In genomic region chr1:246428542-246429308, GRCh38 we compare ENCODE assay signal across 10 cellular contexts.
A peak's percentile ranks its signal among the peaks of the same experiment; 100 is the strongest.
DNase-seq lines count a peak whose midpoint lies in the region; ATAC-seq and TF ChIP-seq lines count a peak whose summit lies in the region.
"Had no signal": no experiment of that assay in that cellular context is flagged by ENCODE, and none has a peak within 500 bp of the region (broad histone marks: within the 10 kb centered on the region; RNA-seq: fewer than 3 reads in every experiment).

No MANE protein-coding gene starts in this region.

- no peak overlapping the region for H3K27ac ChIP-seq in suprapubic skin
- H3K27ac ChIP-seq: tibial nerve had no signal

- no peak for TF ChIP-seq CTCF in suprapubic skin (IDR thresholded peaks at IDR 0.05)

- intact Hi-C loops in cardiac septum (cut with DNase I), result no loop called here

- DNase-seq in activated T-cell treated with anti-CD3 and anti-CD28 coated beads for 48 hours (ENCODE audit: low read depth) (peak; percentile 40), activated T-cell treated with anti-CD3 and anti-CD28 coated beads for 4 hours (no peak), RKO (ENCODE audit: low spot score) (peak; percentile 78), erythroblast (lab: John Stamatoyannopoulos, UW) (peak; percentile 78 to 82), cardiac septum (ENCODE audit: low spot score) (no peak), suprapubic skin (ENCODE audit: low spot score in 2 of 2) (no peak)
- DNase-seq in stimulated activated CD8-positive, alpha-beta memory T cell treated with anti-CD3 and anti-CD28 coated beads, Interleukin-4, amount 100 ng/mL, for 24 hours (ENCODE audit: low read depth), result peak; percentile 4
- DNase-seq: Calu3 had no signal

- H3K27me3 ChIP-seq in suprapubic skin, result no peaks in the 10 kb centered on the region
- H3K27me3 ChIP-seq: tibial nerve had no signal

- H3K4me3 ChIP-seq in suprapubic skin, result no peak overlapping the region
- H3K4me3 ChIP-seq: tibial nerve had no signal

- TF ChIP-seq POLR2A in erythroblast (IDR thresholded peaks at IDR 0.05; ENCODE audit: low read length) (no peak), suprapubic skin (IDR thresholded peaks at IDR 0.05) (no peak)

- TF ChIP-seq EP300 in suprapubic skin (IDR thresholded peaks at IDR 0.05), result no peak

- 78% methylated on average over 7 of the region's 9 CpGs for WGBS in suprapubic skin

- no peak for ATAC-seq in GM21825 (IDR thresholded peaks at IDR 0.05; ENCODE audit: unreplicated experiment)

- no peaks in the 10 kb centered on the region for H3K36me3 ChIP-seq in suprapubic skin
- H3K36me3 ChIP-seq: tibial nerve had no signal

- H3K9me3 ChIP-seq in suprapubic skin, result no peaks in the 10 kb centered on the region
- H3K9me3 ChIP-seq: tibial nerve had no signal

- no peaks in the 10 kb centered on the region for H3K4me1 ChIP-seq in suprapubic skin
- H3K4me1 ChIP-seq: tibial nerve had no signal

Comparison
In these comparisons a context has a peak if more than half of its experiments do, and no peak if none do; other contexts are left out.
1. DNase-seq: peak in activated T-cell treated with anti-CD3 and anti-CD28 coated beads for 48 hours (single experiment), RKO (single experiment), erythroblast (2 of 2) and stimulated activated CD8-positive, alpha-beta memory T cell treated with anti-CD3 and anti-CD28 coated beads, Interleukin-4, amount 100 ng/mL, for 24 hours (single experiment); none in activated T-cell treated with anti-CD3 and anti-CD28 coated beads for 4 hours (single experiment), cardiac septum (single experiment) and suprapubic skin (0 of 2).